Comparison of ENCODE assay signal across 31 cellular contexts in the genomic region with DNA sequence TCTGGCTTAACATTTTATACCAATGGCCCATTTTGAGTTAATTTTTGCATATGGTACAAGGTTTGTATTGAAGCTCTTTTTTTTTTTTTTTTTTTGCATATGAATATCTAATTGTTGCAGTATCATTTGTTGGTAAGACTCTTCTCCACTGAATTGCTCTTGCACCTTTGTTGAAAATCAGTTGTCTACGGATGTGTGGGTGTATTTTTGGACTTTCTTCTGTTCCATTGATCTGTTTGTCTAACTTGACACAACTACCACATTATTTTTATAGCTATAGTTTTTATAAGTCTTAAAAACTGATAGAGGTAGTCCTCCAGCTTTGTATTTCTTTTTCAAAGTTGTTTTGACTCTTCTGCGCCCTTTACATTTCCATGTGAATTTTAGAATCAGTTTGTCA.
"Had no signal": no experiment of that assay in that cellular context is flagged by ENCODE, and none has a peak within 500 bp of the region (broad histone marks: within the 10 kb centered on the region; RNA-seq: fewer than 3 reads in every experiment).

No MANE protein-coding gene starts in this region.

- H3K36me3 ChIP-seq: cardiac muscle cell had no signal

- ATAC-seq: activated CD4-positive, alpha-beta T cell treated with anti-CD3 and anti-CD28 coated beads for 36 hours; activated CD4-positive, CD25-positive, alpha-beta regulatory T cell treated with anti-CD3 and anti-CD28 coated beads, Interleukin-2, amount 50 U/mL, for 24 hours; activated CD8-positive, alpha-beta memory T cell treated with anti-CD3 and anti-CD28 coated beads, Interleukin-2, amount 10 ng/mL, durations not matched to agents 7 days and 5 days; activated CD8-positive, alpha-beta T cell treated with anti-CD3 and anti-CD28 coated beads, Interleukin-2, amount 10 ng/mL, durations not matched to agents 7 days and 5 days; activated naive CD8-positive, alpha-beta T cell treated with anti-CD3 and anti-CD28 coated beads, Interleukin-2, amount 50 U/mL, for 24 hours; T-cell; T-helper 17 cell had no signal

- H3K27ac ChIP-seq: ascending aorta, cardiac muscle cell, VCaP had no signal

- H3K4me1 ChIP-seq: ascending aorta had no signal

- H3K4me3 ChIP-seq: ascending aorta, cardiac muscle cell had no signal

- H3K9me3 ChIP-seq: ascending aorta had no signal

- H3K27me3 ChIP-seq: ascending aorta, cardiac muscle cell had no signal

- DNase-seq: activated B cell treated with CpG ODN at 0.5 μM for 24 hours; activated CD4-positive, alpha-beta memory T cell treated with anti-CD3 and anti-CD28 coated beads, Interleukin-2, amount 10 ng/mL, durations not matched to agents 7 days and 5 days; activated CD4-positive, alpha-beta T cell treated with anti-CD3 and anti-CD28 coated beads for 1 hour; activated CD4-positive, alpha-beta T cell treated with anti-CD3 and anti-CD28 coated beads for 36 hours; activated CD4-positive, alpha-beta T cell treated with anti-CD3 and anti-CD28 coated beads for 48 hours; activated CD4-positive, alpha-beta T cell treated with anti-CD3 and anti-CD28 coated beads, Interleukin-2, amount 10 ng/mL, durations not matched to agents 7 days and 5 days; activated CD4-positive, alpha-beta T cell treated with anti-CD3 and anti-CD28 coated beads, Interleukin-2, amount 50 U/mL, for 48 hours; activated CD8-positive, alpha-beta memory T cell treated with anti-CD3 and anti-CD28 coated beads for 24 hours; activated CD8-positive, alpha-beta memory T cell treated with anti-CD3 and anti-CD28 coated beads, Interleukin-2, amount 10 ng/mL, durations not matched to agents 7 days and 5 days; activated CD8-positive, alpha-beta memory T cell treated with anti-CD3 and anti-CD28 coated beads, Interleukin-2, amount 50 U/mL, for 48 hours; activated CD8-positive, alpha-beta T cell treated with anti-CD3 and anti-CD28 coated beads, Interleukin-2, amount 10 ng/mL, durations not matched to agents 7 days and 5 days; activated effector memory CD4-positive, alpha-beta T cell treated with Interleukin-2 at 50 U/mL for 16 hours; activated gamma-delta T cell; activated naive CD4-positive, alpha-beta T cell treated with anti-CD3 and anti-CD28 coated beads, Interleukin-2, amount 10 ng/mL, durations not matched to agents 7 days and 5 days; activated naive CD4-positive, alpha-beta T cell treated with Interleukin-2 at 50 U/mL for 16 hours; activated naive CD8-positive, alpha-beta T cell treated with anti-CD3 and anti-CD28 coated beads, Interleukin-2, amount 10 ng/mL, durations not matched to agents 7 days and 5 days; activated naive CD8-positive, alpha-beta T cell treated with anti-CD3 and anti-CD28 coated beads, Interleukin-2, amount 50 U/mL, for 24 hours; activated T-cell treated with anti-CD3 and anti-CD28 coated beads, Interleukin-2, amount 50 U/mL, for 24 hours; activated T-cell treated with anti-CD3 and anti-CD28 coated beads, Interleukin-2, amount 50 U/mL, for 48 hours; amygdala; anterior cingulate cortex; caudate nucleus; cerebellar nuclear complex; T-cell; T-helper 17 cell had no signal

- FAIRE-seq: bronchial epithelial cell, TTC549 had no signal
